1 cellular context compared by ENCODE assay signal in genomic region chr2:102155703-102156515, GRCh38.
TF ChIP-seq lines count a peak whose summit lies in the region.

No MANE protein-coding gene starts in this region.

TF ChIP-seq in HepG2, 621 proteins besides CTCF, POLR2A, EP300 and RAD21 (continued from another document and continues in another):
- peak; percentile 61 for TF ChIP-seq ZNF687 (CRISPR knock-in tag; IDR thresholded peaks at IDR 0.05)
- TF ChIP-seq THAP11 (CRISPR knock-in tag; IDR thresholded peaks at IDR 0.05), result peak; percentile 79
- peak; percentile 99 for TF ChIP-seq ZGPAT (CRISPR knock-in tag; IDR thresholded peaks at IDR 0.05)
- peak; percentile 69; the same call in 1 of the 2 replicates for TF ChIP-seq ZNF337 (CRISPR knock-in tag; IDR thresholded peaks at IDR 0.05; ENCODE audit: borderline replicate concordance, low read depth)
- TF ChIP-seq CENPT (CRISPR knock-in tag; IDR thresholded peaks at IDR 0.05; ENCODE audit: low read depth), result no peak
- peak; percentile 84; the same call in 1 of the 2 replicates for TF ChIP-seq GLI4 (CRISPR knock-in tag; IDR thresholded peaks at IDR 0.05; ENCODE audit: borderline replicate concordance)
- TF ChIP-seq ZNF503 (CRISPR knock-in tag; IDR thresholded peaks at IDR 0.05), result peak; percentile 97
- peak; percentile 89; the same call in 1 of the 2 replicates for TF ChIP-seq JDP2 (CRISPR knock-in tag; IDR thresholded peaks at IDR 0.05; ENCODE audit: borderline replicate concordance)
- peak; percentile 98 for TF ChIP-seq PPARG (CRISPR knock-in tag; conservative IDR thresholded peaks at IDR 0.05)
- peak; percentile 83 for TF ChIP-seq ZNF362 (CRISPR knock-in tag; IDR thresholded peaks at IDR 0.05; ENCODE audit: borderline replicate concordance)
- TF ChIP-seq THRA (CRISPR knock-in tag; IDR thresholded peaks at IDR 0.05; ENCODE audit: borderline replicate concordance), result peak; percentile 90
- TF ChIP-seq SAP130 (CRISPR knock-in tag; IDR thresholded peaks at IDR 0.05; ENCODE audit: low read depth), result peak; percentile 92
- peak; percentile 87; the same call in 1 of the 2 replicates for TF ChIP-seq CENPBD1 (CRISPR knock-in tag; IDR thresholded peaks at IDR 0.05; ENCODE audit: borderline replicate concordance, low read depth)
- TF ChIP-seq ZEB1 (IDR thresholded peaks at IDR 0.05; ENCODE audit: insufficient replicate concordance, low read depth), result peak; percentile 85
- TF ChIP-seq TBX2 (CRISPR knock-in tag; IDR thresholded peaks at IDR 0.05; ENCODE audit: borderline replicate concordance), result peak; percentile 96
- peak; percentile 89; the same call in 1 of the 2 replicates for TF ChIP-seq ZNF710 (CRISPR knock-in tag; IDR thresholded peaks at IDR 0.05; ENCODE audit: borderline replicate concordance)
- 0 out of 2 replicates have a peak, but pooled peaks have one; percentile 27 for TF ChIP-seq NFYC (CRISPR knock-in tag; IDR thresholded peaks at IDR 0.05)
- TF ChIP-seq ZNF180 (CRISPR knock-in tag; IDR thresholded peaks at IDR 0.05; ENCODE audit: borderline replicate concordance, low read depth), result no peak
- TF ChIP-seq ZFP90 (CRISPR knock-in tag; IDR thresholded peaks at IDR 0.05; ENCODE audit: borderline replicate concordance), result peak; percentile 41; the same call in 1 of the 2 replicates
- peak; percentile 94 for TF ChIP-seq FOXK2 (IDR thresholded peaks at IDR 0.05)
- no peak for TF ChIP-seq ZNF160 (CRISPR knock-in tag; IDR thresholded peaks at IDR 0.05)
- TF ChIP-seq CBX5 (CRISPR knock-in tag; IDR thresholded peaks at IDR 0.05; ENCODE audit: borderline replicate concordance), result 0 out of 2 replicates have a peak, but pooled peaks have one; percentile 24
- peak; percentile 67; the same call in 1 of the 2 replicates for TF ChIP-seq ZNF639 (CRISPR knock-in tag; conservative IDR thresholded peaks at IDR 0.05)
- no peak for TF ChIP-seq NR1H2 (CRISPR knock-in tag; IDR thresholded peaks at IDR 0.05; ENCODE audit: borderline replicate concordance, low read depth)
- TF ChIP-seq ZNF446 (CRISPR knock-in tag; IDR thresholded peaks at IDR 0.05), result no peak
- TF ChIP-seq FOXC1 (CRISPR knock-in tag; IDR thresholded peaks at IDR 0.05; ENCODE audit: borderline replicate concordance), result peak; percentile 62; the same call in 1 of the 2 replicates
- TF ChIP-seq STAT5B (CRISPR knock-in tag; IDR thresholded peaks at IDR 0.05), result 0 out of 2 replicates have a peak, but pooled peaks have one; percentile 37
- peak; percentile 79; the same call in 1 of the 2 replicates for TF ChIP-seq MEIS1 (CRISPR knock-in tag; IDR thresholded peaks at IDR 0.05; ENCODE audit: borderline replicate concordance)
- TF ChIP-seq ZNF703 (CRISPR knock-in tag; IDR thresholded peaks at IDR 0.05; ENCODE audit: borderline replicate concordance), result peak; percentile 91
- no peak for TF ChIP-seq ZBTB49 (CRISPR knock-in tag; IDR thresholded peaks at IDR 0.05; ENCODE audit: borderline replicate concordance)
- peak; percentile 74; the same call in 1 of the 2 replicates for TF ChIP-seq ESRRA (CRISPR knock-in tag; IDR thresholded peaks at IDR 0.05; ENCODE audit: low read depth)
- peak; percentile 59; the same call in 1 of the 2 replicates for TF ChIP-seq KMT2A (CRISPR knock-in tag; IDR thresholded peaks at IDR 0.05)
- TF ChIP-seq ZBTB34 (CRISPR knock-in tag; IDR thresholded peaks at IDR 0.05), result peak; percentile 86; the same call in 1 of the 2 replicates
- TF ChIP-seq NFKBIZ (CRISPR knock-in tag; IDR thresholded peaks at IDR 0.05), result peak; percentile 98
- TF ChIP-seq ZNF18 (CRISPR knock-in tag; IDR thresholded peaks at IDR 0.05; ENCODE audit: insufficient replicate concordance), result peak; percentile 80
- peak; percentile 2; the same call in 1 of the 2 replicates for TF ChIP-seq CREB1 (IDR thresholded peaks at IDR 0.05)
- peak; percentile 92 for TF ChIP-seq CREB1 (CRISPR knock-in tag; IDR thresholded peaks at IDR 0.05)
- peak; percentile 100 for TF ChIP-seq ZNF652 (CRISPR knock-in tag; IDR thresholded peaks at IDR 0.05; ENCODE audit: borderline replicate concordance, low read depth)
- no peak for TF ChIP-seq PLRG1 (conservative IDR thresholded peaks at IDR 0.05)
